ENCODE assay signal across 20 cellular contexts in genomic region chr11:123046473-123047264, GRCh38.
"Had no signal": no experiment of that assay in that cellular context is flagged by ENCODE, and none has a peak within 500 bp of the region (broad histone marks: within the 10 kb centered on the region; RNA-seq: fewer than 3 reads in every experiment).

No MANE protein-coding gene starts in this region.

- H3K4me1 ChIP-seq: ascending aorta, left lung had no signal

- DNase-seq: activated CD4-positive, alpha-beta T cell treated with anti-CD3 and anti-CD28 coated beads, Interleukin-2, amount 50 U/mL, for 1 hour; activated CD4-positive, CD25-positive, alpha-beta regulatory T cell treated with anti-CD3 and anti-CD28 coated beads, Interleukin-2, amount 50 U/mL, for 72 hours; activated CD8-positive, alpha-beta memory T cell treated with anti-CD3 and anti-CD28 coated beads, Interleukin-2, amount 50 U/mL, for 48 hours; activated effector memory CD4-positive, alpha-beta T cell treated with anti-CD3 and anti-CD28 coated beads, Interleukin-2, amount 50 U/mL, for 16 hours; activated naive CD4-positive, alpha-beta T cell treated with anti-CD3 and anti-CD28 coated beads, Interleukin-2, amount 50 U/mL, for 16 hours; activated T-cell treated with anti-CD3 and anti-CD28 coated beads, Interleukin-2, amount 50 U/mL, for 72 hours; effector CD4-positive, alpha-beta T cell; foreskin melanocyte; head of caudate nucleus; kidney; left lung; mammary epithelial cell; midbrain; occipital lobe; stimulated activated CD4-positive, alpha-beta T cell treated with anti-CD3 and anti-CD28 coated beads, Interleukin-15, amount 100 ng/mL, for 24 hours; stimulated activated CD4-positive, alpha-beta T cell treated with anti-CD3 and anti-CD28 coated beads, Interleukin-2, amount 100 ng/mL, for 48 hours; T-cell; T-helper 9 cell; trophoblast cell had no signal

- H3K4me3 ChIP-seq: ascending aorta, left lung had no signal

- ATAC-seq: activated T-cell treated with anti-CD3 and anti-CD28 coated beads, Interleukin-2, amount 50 U/mL, for 72 hours; left lung; T-cell had no signal

- H3K9me3 ChIP-seq: ascending aorta, left lung had no signal

- H3K27ac ChIP-seq: ascending aorta, left lung had no signal

- H3K36me3 ChIP-seq: ascending aorta, left lung had no signal

- H3K27me3 ChIP-seq: ascending aorta, left lung had no signal
